ENCODE assay signal across 8 cellular contexts in genomic region chr12:43806737-43807072, GRCh38. TPM values are rescaled to one million over a fixed set of nuclear protein-coding genes. Genes with fewer than 3 reads are reported as not detected.
DNase-seq lines count a peak whose midpoint lies in the region; ATAC-seq and TF ChIP-seq lines count a peak whose summit lies in the region.

No MANE protein-coding gene starts in this region.

- H3K36me3 Mint-ChIP-seq in activated T-cell treated with anti-CD3 and anti-CD28 coated beads, Interleukin-2, amount 50 U/mL, for 4 hours (ENCODE audit: insufficient read depth), result peaks cover 9% of the 10 kb centered on the region
- H3K36me3 Mint-ChIP-seq in activated naive CD8-positive, alpha-beta T cell treated with anti-CD3 and anti-CD28 coated beads, Interleukin-2, amount 50 U/mL, for 24 hours (ENCODE audit: low read depth), result peaks cover 16% of the 10 kb centered on the region

- H3K27ac ChIP-seq in tibial artery, result peak overlapping the region; percentile 89 to 97

- peak overlapping the region; percentile 100 for H3K27ac Mint-ChIP-seq in activated naive CD8-positive, alpha-beta T cell treated with anti-CD3 and anti-CD28 coated beads, Interleukin-2, amount 50 U/mL, for 24 hours

- peaks cover 0 to 32% (median 11%) of the 10 kb centered on the region in 4 donors for H3K4me1 ChIP-seq in tibial artery

- H3K4me3 Mint-ChIP-seq in activated T-cell treated with anti-CD3 and anti-CD28 coated beads, Interleukin-2, amount 50 U/mL, for 4 hours, result peak overlapping the region; percentile 100
- H3K4me3 Mint-ChIP-seq in activated naive CD8-positive, alpha-beta T cell treated with anti-CD3 and anti-CD28 coated beads, Interleukin-2, amount 50 U/mL, for 24 hours, result peak overlapping the region; percentile 99

- H3K9me3 Mint-ChIP-seq in activated T-cell treated with anti-CD3 and anti-CD28 coated beads, Interleukin-2, amount 50 U/mL, for 4 hours, result no peaks in the 10 kb centered on the region
- no peaks in the 10 kb centered on the region for H3K9me3 Mint-ChIP-seq in activated naive CD8-positive, alpha-beta T cell treated with anti-CD3 and anti-CD28 coated beads, Interleukin-2, amount 50 U/mL, for 24 hours

- no peak for TF ChIP-seq CTCF in tibial artery (IDR thresholded peaks at IDR 0.05)

- intact Hi-C loops in tibial artery (cut with DNase I; ENCODE audit: low total_unique reads), result loop anchor here (2.0 to 10.0 kb wide), 2 partner anchors 28 to 52 kb away; partner anchors contain the start of genes IRAK4 and PUS7L

- peaks cover 3 to 6% (median 4%) of the 10 kb centered on the region in 3 donors for H3K36me3 ChIP-seq in tibial artery

- no peak for DNase-seq in activated T-cell treated with anti-CD3 and anti-CD28 coated beads, Interleukin-2, amount 50 U/mL, for 4 hours
- DNase-seq in activated T-cell treated with anti-CD3 and anti-CD28 coated beads for 4 hours (no peak), kidney glomerular epithelial cell (lab: John Stamatoyannopoulos, UW) (peak; percentile 49), tibial artery (no peak), NCI-H510A treated with DMSO at 0.1 percent for 48 hours (lab: John Stamatoyannopoulos, UW) (no peak)
- DNase-seq in activated naive CD8-positive, alpha-beta T cell treated with anti-CD3 and anti-CD28 coated beads, Interleukin-2, amount 50 U/mL, for 24 hours, result no peak
- no peak for DNase-seq in stimulated activated naive CD4-positive, alpha-beta T cell treated with Interleukin-2 at 50 U/mL for 16 hours (lab: John Stamatoyannopoulos, UW)

- H3K27me3 ChIP-seq in tibial artery, result no peaks in the 10 kb centered on the region

- ATAC-seq in activated T-cell treated with anti-CD3 and anti-CD28 coated beads, Interleukin-2, amount 50 U/mL, for 4 hours, result no peak
- ATAC-seq in activated naive CD8-positive, alpha-beta T cell treated with anti-CD3 and anti-CD28 coated beads, Interleukin-2, amount 50 U/mL, for 24 hours, result no peak
- ATAC-seq in GM18870 (IDR thresholded peaks at IDR 0.05; ENCODE audit: unreplicated experiment), result no peak

- peak overlapping the region; percentile 81 to 91 for H3K4me3 ChIP-seq in tibial artery

- H3K9me3 ChIP-seq in tibial artery, result no peaks in the 10 kb centered on the region

- peaks cover 43% of the 10 kb centered on the region for H3K4me1 Mint-ChIP-seq in activated T-cell treated with anti-CD3 and anti-CD28 coated beads, Interleukin-2, amount 50 U/mL, for 4 hours (ENCODE audit: low read depth)
- peaks cover 53% of the 10 kb centered on the region for H3K4me1 Mint-ChIP-seq in activated naive CD8-positive, alpha-beta T cell treated with anti-CD3 and anti-CD28 coated beads, Interleukin-2, amount 50 U/mL, for 24 hours

- H3K27me3 Mint-ChIP-seq in activated T-cell treated with anti-CD3 and anti-CD28 coated beads, Interleukin-2, amount 50 U/mL, for 4 hours (ENCODE audit: low read depth), result no peaks in the 10 kb centered on the region
- H3K27me3 Mint-ChIP-seq in activated naive CD8-positive, alpha-beta T cell treated with anti-CD3 and anti-CD28 coated beads, Interleukin-2, amount 50 U/mL, for 24 hours, result peaks cover 1% of the 10 kb centered on the region

RNA-seq across cellular contexts. Expression of gene TWF1, which starts 0.6 kb away (rescaled TPM):
- 10 to 100 TPM; 35.9 to 46.2 (median 40.7) TPM for total RNA-seq in activated T-cell treated with anti-CD3 and anti-CD28 coated beads, Interleukin-2, amount 50 U/mL, for 4 hours

RNA-seq across cellular contexts. Expression of gene TMEM117, which starts 29.2 kb away (rescaled TPM):
- 1 to 10 TPM; 1.4 to 2.0 (median 1.4) TPM for total RNA-seq in activated T-cell treated with anti-CD3 and anti-CD28 coated beads, Interleukin-2, amount 50 U/mL, for 4 hours

RNA-seq across cellular contexts. Expression of gene IRAK4, which starts 48.0 kb away (rescaled TPM):
- 10 to 100 TPM; 15.4 to 17.5 (median 16.7) TPM for total RNA-seq in activated T-cell treated with anti-CD3 and anti-CD28 coated beads, Interleukin-2, amount 50 U/mL, for 4 hours

RNA-seq across cellular contexts. Expression of gene PUS7L, which starts 48.1 kb away (rescaled TPM):
- 10 to 100 TPM; 21.2 to 23.4 (median 22.4) TPM for total RNA-seq in activated T-cell treated with anti-CD3 and anti-CD28 coated beads, Interleukin-2, amount 50 U/mL, for 4 hours
